In the genomic region with DNA sequence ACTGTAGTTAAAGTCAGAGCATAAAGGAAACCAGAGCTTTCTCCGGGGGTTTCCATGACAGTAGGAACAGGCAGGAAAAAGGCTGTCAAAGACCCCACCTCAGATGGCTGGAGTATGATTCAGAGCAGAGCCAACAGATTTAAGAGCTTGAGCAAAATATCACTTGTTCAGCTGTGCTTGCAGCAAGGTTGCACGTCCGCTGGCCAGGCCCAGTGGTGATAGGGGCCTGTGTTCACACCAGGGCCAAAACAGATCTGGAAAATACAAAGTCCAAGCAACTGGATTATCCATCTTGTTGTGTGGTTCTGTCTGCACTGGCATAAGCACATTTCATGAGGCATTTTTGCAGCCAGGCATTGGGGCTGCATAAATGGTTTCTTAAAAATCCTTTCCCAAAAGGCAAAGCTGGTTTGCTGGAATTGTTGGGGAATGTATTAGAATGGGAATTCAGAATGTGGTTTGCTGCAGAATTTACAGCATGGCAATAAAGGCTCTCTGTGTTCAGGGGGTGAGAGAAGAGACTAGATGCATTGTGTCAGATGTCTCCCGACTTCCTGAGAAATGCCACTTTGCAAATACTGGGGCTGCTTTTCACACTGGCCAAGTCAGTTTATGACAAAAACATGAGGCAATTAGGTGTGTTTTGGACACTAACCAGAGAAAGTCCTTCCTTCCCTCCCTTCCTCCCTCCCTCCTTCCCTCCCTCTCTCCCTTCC, we compare ENCODE assay signal across 13 cellular contexts. TPM values are rescaled to one million over a fixed set of nuclear protein-coding genes. Genes with fewer than 3 reads are reported as not detected.
DNase-seq lines count a peak whose midpoint lies in the region; ATAC-seq and TF ChIP-seq lines count a peak whose summit lies in the region.
"Not testable (repeated sequence)": the region's sequence is repeated elsewhere in the genome, so short reads cannot be mapped to it uniquely, and the experiment has no call there.
"Had no signal": no experiment of that assay in that cellular context is flagged by ENCODE, and none has a peak within 500 bp of the region (broad histone marks: within the 10 kb centered on the region; RNA-seq: fewer than 3 reads in every experiment).

No MANE protein-coding gene starts in this region.

- not testable (repeated sequence) for H3K4me3 ChIP-seq in Caco-2 (ENCODE audit: low read depth, low read length); mucosa of descending colon; vagina

- TF ChIP-seq CTCF in Caco-2 (IDR thresholded peaks at IDR 0.05; ENCODE audit: insufficient read depth in 1 of 2, low read depth in 1 of 2, low read length in 1 of 2, severe bottlenecking in 1 of 2, unreplicated experiment in 1 of 2); mucosa of descending colon (IDR thresholded peaks at IDR 0.05); vagina (IDR thresholded peaks at IDR 0.05): not testable (repeated sequence)

- H3K27ac ChIP-seq in cingulate gyrus (ENCODE audit: low read depth, low read length) (peak overlapping the region; percentile 47), vagina (peak overlapping the region; percentile 73)

- H3K27me3 Mint-ChIP-seq in Caco-2 (ENCODE audit: insufficient read depth, unreplicated experiment): not testable (repeated sequence)

- POLR2A ChIA-PET in Caco-2 (lab: Charles Lee): not testable (repeated sequence)

- H3K4me3 Mint-ChIP-seq in Caco-2 (ENCODE audit: unreplicated experiment): not testable (repeated sequence)

- peak; percentile 53 for ATAC-seq in mucosa of descending colon
- peak; percentile 64 for ATAC-seq in sciatic nerve

- not testable (repeated sequence) for H3K27me3 ChIP-seq in Caco-2 (replicated peaks; ENCODE audit: control insufficient read depth, insufficient read depth, low read length); vagina

- not testable (repeated sequence) for BruUV-seq in Caco-2 (replicated peaks; lab: Mats Ljungman, UMichigan)

- H3K4me1 Mint-ChIP-seq in Caco-2 (ENCODE audit: low read depth, unreplicated experiment): not testable (repeated sequence)

- intact Hi-C loops in Caco-2 (cut with micrococcal nuclease; ENCODE audit: unreplicated experiment); mucosa of descending colon (cut with DNase I, micrococcal nuclease); sciatic nerve (cut with DNase I); vagina (cut with DNase I): not testable (repeated sequence)

- not testable (repeated sequence) for DNase-seq in Caco-2; mucosa of descending colon; sciatic nerve (ENCODE audit: low spot score); vagina (ENCODE audit: extremely low spot score in 2 of 2)
- peak; percentile 41 for DNase-seq in RPMI7951 (ENCODE audit: low read depth)
- DNase-seq in globus pallidus (ENCODE audit: low spot score): peak; percentile 51
- peak; percentile 0 for DNase-seq in left kidney (ENCODE audit: low read depth, low spot score)

- not testable (repeated sequence) for H3K9me3 ChIP-seq in Caco-2, mucosa of descending colon, vagina

- TF ChIP-seq POLR2A in vagina (IDR thresholded peaks at IDR 0.05): not testable (repeated sequence)

- peak overlapping the region; percentile 61 for H3K27ac Mint-ChIP-seq in Caco-2 (ENCODE audit: unreplicated experiment)

- H3K9me3 Mint-ChIP-seq in Caco-2 (ENCODE audit: unreplicated experiment): not testable (repeated sequence)

- H3K36me3 ChIP-seq in Caco-2 (ENCODE audit: control insufficient read depth, insufficient read depth, low read length); mucosa of descending colon (ENCODE audit: low read depth); vagina: not testable (repeated sequence)

- not testable (repeated sequence) for H3K4me1 ChIP-seq in Caco-2; mucosa of descending colon (ENCODE audit: low read depth); vagina

- CTCF ChIA-PET in Caco-2 (lab: Charles Lee): not testable (repeated sequence)

- not testable (repeated sequence) for H3K36me3 Mint-ChIP-seq in Caco-2 (ENCODE audit: insufficient read depth, unreplicated experiment)

RNA-seq across cellular contexts. Expression of a gene that starts 36.5 kb away (rescaled TPM):
- not detected in 2 replicates for total RNA-seq in Caco-2 (2022)
- not detected in 2 replicates for total RNA-seq in RPMI7951 (2014; rRNA removed; shearing (Covaris generic))
- total RNA-seq in mucosa of descending colon: 1 to 10 TPM in 2 of 3 donors, not detected in 1; 1.5 to 1.7 TPM
- total RNA-seq in sciatic nerve: 20.7 TPM
- total RNA-seq in vagina: 2.5 TPM
- total RNA-seq: CD4-positive, CD25-positive, alpha-beta regulatory T cell; Daoy; G401; H4; OCI-LY7 had no signal

RNA-seq across cellular contexts. Expression of a gene that starts 44.8 kb away (rescaled TPM):
- total RNA-seq in Caco-2 (2022): not detected in 2 replicates
- not detected in 2 replicates for total RNA-seq in RPMI7951 (2014; rRNA removed; shearing (Covaris generic))
- total RNA-seq in mucosa of descending colon: 10 to 100 TPM in 2 of 3 donors, 1 to 10 TPM in 1; 1.1 to 23.1 (median 19.8) TPM
- 48.8 TPM for total RNA-seq in sciatic nerve
- total RNA-seq in vagina: 14.2 TPM
- total RNA-seq: CD4-positive, CD25-positive, alpha-beta regulatory T cell; Daoy; G401; H4; OCI-LY7 had no signal
